10 cellular contexts compared by ENCODE assay signal in genomic region chr2:101438555-101438954, GRCh38. TPM values are rescaled to one million over a fixed set of nuclear protein-coding genes. Genes with fewer than 3 reads are reported as not detected.
A peak's percentile ranks its signal among the peaks of the same experiment; 100 is the strongest.
DNase-seq lines count a peak whose midpoint lies in the region; ATAC-seq and TF ChIP-seq lines count a peak whose summit lies in the region.
"Not testable (repeated sequence)": the region's sequence is repeated elsewhere in the genome, so short reads cannot be mapped to it uniquely, and the experiment has no call there.
"Had no signal": no experiment of that assay in that cellular context is flagged by ENCODE, and none has a peak within 500 bp of the region (broad histone marks: within the 10 kb centered on the region; RNA-seq: fewer than 3 reads in every experiment).

No MANE protein-coding gene starts in this region.

- not testable (repeated sequence) for H3K27ac ChIP-seq in OCI-LY3 (ENCODE audit: low read length)

- intact Hi-C loops in activated CD4-positive, alpha-beta T cell treated with anti-CD3 and anti-CD28 coated beads for 36 hours (cut with DNase I, micrococcal nuclease), result not testable (repeated sequence)

- H3K4me1 Mint-ChIP-seq in activated CD4-positive, alpha-beta T cell treated with anti-CD3 and anti-CD28 coated beads for 36 hours, result peaks cover 19% of the 10 kb centered on the region
- H3K4me1 Mint-ChIP-seq in activated T-cell treated with anti-CD3 and anti-CD28 coated beads, Interleukin-2, amount 50 U/mL, for 72 hours (ENCODE audit: low read depth), result peaks cover 35% of the 10 kb centered on the region
- peaks cover 24% of the 10 kb centered on the region for H3K4me1 Mint-ChIP-seq in stimulated activated effector memory CD8-positive, alpha-beta T cell treated with anti-CD3 and anti-CD28 coated beads, Interleukin-12 subunit alpha, Interleukin-12 subunit beta, amount 100 ng/mL, for 72 hours

- H3K36me3 Mint-ChIP-seq in activated CD4-positive, alpha-beta T cell treated with anti-CD3 and anti-CD28 coated beads for 36 hours (ENCODE audit: low read depth); activated T-cell treated with anti-CD3 and anti-CD28 coated beads, Interleukin-2, amount 50 U/mL, for 72 hours (ENCODE audit: insufficient read depth in 2 of 2); activated naive CD4-positive, alpha-beta T cell treated with anti-CD3 and anti-CD28 coated beads, Interleukin-2, amount 50 U/mL, for 72 hours; stimulated activated effector memory CD8-positive, alpha-beta T cell treated with anti-CD3 and anti-CD28 coated beads, Interleukin-12 subunit alpha, Interleukin-12 subunit beta, amount 100 ng/mL, for 72 hours: not testable (repeated sequence)

- H3K36me3 ChIP-seq in OCI-LY3 (replicated peaks; ENCODE audit: low read depth, low read length), result not testable (repeated sequence)

- peak; percentile 16 for DNase-seq in activated CD4-positive, alpha-beta T cell treated with anti-CD3 and anti-CD28 coated beads for 36 hours
- peak; percentile 23 to 36 for DNase-seq in activated T-cell treated with anti-CD3 and anti-CD28 coated beads, Interleukin-2, amount 50 U/mL, for 72 hours
- not testable (repeated sequence) for DNase-seq in activated naive CD4-positive, alpha-beta T cell treated with anti-CD3 and anti-CD28 coated beads, Interleukin-2, amount 50 U/mL, for 72 hours (ENCODE audit: low spot score in 2 of 2); stimulated activated effector memory CD8-positive, alpha-beta T cell treated with anti-CD3 and anti-CD28 coated beads, Interleukin-12 subunit alpha, Interleukin-12 subunit beta, amount 100 ng/mL, for 72 hours (ENCODE audit: low spot score in 2 of 2)

- not testable (repeated sequence) for H3K79me2 ChIP-seq in OCI-LY3 (ENCODE audit: low read length)

- not testable (repeated sequence) for H3K9me3 Mint-ChIP-seq in activated CD4-positive, alpha-beta T cell treated with anti-CD3 and anti-CD28 coated beads for 36 hours (ENCODE audit: low read depth); activated T-cell treated with anti-CD3 and anti-CD28 coated beads, Interleukin-2, amount 50 U/mL, for 72 hours; activated naive CD4-positive, alpha-beta T cell treated with anti-CD3 and anti-CD28 coated beads, Interleukin-2, amount 50 U/mL, for 72 hours; stimulated activated effector memory CD8-positive, alpha-beta T cell treated with anti-CD3 and anti-CD28 coated beads, Interleukin-12 subunit alpha, Interleukin-12 subunit beta, amount 100 ng/mL, for 72 hours

- CTCF ChIA-PET in activated CD4-positive, alpha-beta T cell treated with anti-CD3 and anti-CD28 coated beads for 36 hours (lab: Charles Lee), result interaction anchor here (0.5 to 1.7 kb wide), 2 partner anchors 48 to 179 kb away, joined by 3 to 5 read pairs; no protein-coding TSS in a partner anchor

- not testable (repeated sequence) for H4K20me1 ChIP-seq in OCI-LY3 (ENCODE audit: insufficient read depth, low read length)

- ATAC-seq in activated CD4-positive, alpha-beta T cell treated with anti-CD3 and anti-CD28 coated beads for 36 hours, result peak; percentile 90
- peak; percentile 92 to 95 for ATAC-seq in activated T-cell treated with anti-CD3 and anti-CD28 coated beads, Interleukin-2, amount 50 U/mL, for 72 hours (replicated peaks in 1 of 2)
- peak; percentile 83 to 88 for ATAC-seq in activated naive CD4-positive, alpha-beta T cell treated with anti-CD3 and anti-CD28 coated beads, Interleukin-2, amount 50 U/mL, for 72 hours
- ATAC-seq in stimulated activated effector memory CD8-positive, alpha-beta T cell treated with anti-CD3 and anti-CD28 coated beads, Interleukin-12 subunit alpha, Interleukin-12 subunit beta, amount 100 ng/mL, for 72 hours, result peak; percentile 94

- H3K9ac ChIP-seq in OCI-LY3 (ENCODE audit: low read length), result not testable (repeated sequence)

- POLR2A ChIA-PET in activated CD4-positive, alpha-beta T cell treated with anti-CD3 and anti-CD28 coated beads for 36 hours (lab: Charles Lee), result not testable (repeated sequence)

- not testable (repeated sequence) for H3K4me3 Mint-ChIP-seq in activated CD4-positive, alpha-beta T cell treated with anti-CD3 and anti-CD28 coated beads for 36 hours; stimulated activated effector memory CD8-positive, alpha-beta T cell treated with anti-CD3 and anti-CD28 coated beads, Interleukin-12 subunit alpha, Interleukin-12 subunit beta, amount 100 ng/mL, for 72 hours
- H3K4me3 Mint-ChIP-seq in activated T-cell treated with anti-CD3 and anti-CD28 coated beads, Interleukin-2, amount 50 U/mL, for 72 hours, result peak overlapping the region in 1 of 2 donors; percentile 5

- H3K27me3 ChIP-seq in OCI-LY3 (ENCODE audit: low read depth, low read length), result not testable (repeated sequence)

- H3K4me1 ChIP-seq in OCI-LY3 (ENCODE audit: low read length), result not testable (repeated sequence)

- H3K4me3 ChIP-seq in OCI-LY3 (ENCODE audit: low read length), result not testable (repeated sequence)

- H2AFZ ChIP-seq in OCI-LY3 (ENCODE audit: low read depth, low read length), result peak overlapping the region; percentile 60; the same call in 1 of the 2 replicates

- not testable (repeated sequence) for H3K27ac Mint-ChIP-seq in activated CD4-positive, alpha-beta T cell treated with anti-CD3 and anti-CD28 coated beads for 36 hours; activated T-cell treated with anti-CD3 and anti-CD28 coated beads, Interleukin-2, amount 50 U/mL, for 72 hours; activated naive CD4-positive, alpha-beta T cell treated with anti-CD3 and anti-CD28 coated beads, Interleukin-2, amount 50 U/mL, for 72 hours; stimulated activated effector memory CD8-positive, alpha-beta T cell treated with anti-CD3 and anti-CD28 coated beads, Interleukin-12 subunit alpha, Interleukin-12 subunit beta, amount 100 ng/mL, for 72 hours

- not testable (repeated sequence) for H3K27me3 Mint-ChIP-seq in activated CD4-positive, alpha-beta T cell treated with anti-CD3 and anti-CD28 coated beads for 36 hours; activated T-cell treated with anti-CD3 and anti-CD28 coated beads, Interleukin-2, amount 50 U/mL, for 72 hours (ENCODE audit: low read depth)

- not testable (repeated sequence) for H3K9me3 ChIP-seq in OCI-LY3 (ENCODE audit: insufficient read depth, low read length)

- not testable (repeated sequence) for TF ChIP-seq CTCF in OCI-LY3 (IDR thresholded peaks at IDR 0.05; ENCODE audit: low read depth, low read length)

- not testable (repeated sequence) for H3K4me2 ChIP-seq in OCI-LY3 (ENCODE audit: low read length)

RNA-seq across cellular contexts. Expression of gene RFX8, which starts 36.4 kb away (rescaled TPM):
- under 1 TPM; 0.30 to 0.90 TPM for total RNA-seq in activated CD4-positive, alpha-beta T cell treated with anti-CD3 and anti-CD28 coated beads for 36 hours
- total RNA-seq in activated T-cell treated with anti-CD3 and anti-CD28 coated beads, Interleukin-2, amount 50 U/mL, for 72 hours, result 1 to 10 TPM; 1.4 to 2.3 TPM
- 1 to 10 TPM in 1 of 2 donors, under 1 TPM in 1; 0.76 to 1.9 TPM for total RNA-seq in activated naive CD4-positive, alpha-beta T cell treated with anti-CD3 and anti-CD28 coated beads, Interleukin-2, amount 50 U/mL, for 72 hours
- total RNA-seq: A172; B cell; Caco-2; Calu3; CD8-positive, alpha-beta T cell had no signal

RNA-seq across cellular contexts. Expression of gene CREG2, which starts 51.3 kb away (rescaled TPM):
- not detected for total RNA-seq in activated CD4-positive, alpha-beta T cell treated with anti-CD3 and anti-CD28 coated beads for 36 hours
- total RNA-seq in activated T-cell treated with anti-CD3 and anti-CD28 coated beads, Interleukin-2, amount 50 U/mL, for 72 hours, result not detected
- total RNA-seq in activated naive CD4-positive, alpha-beta T cell treated with anti-CD3 and anti-CD28 coated beads, Interleukin-2, amount 50 U/mL, for 72 hours, result not detected
- total RNA-seq: B cell; CD8-positive, alpha-beta T cell had no signal
